ENCODE assay signal across 1 cellular context in genomic region chr12:106285993-106286392, GRCh38.
TF ChIP-seq lines count a peak whose summit lies in the region.

No MANE protein-coding gene starts in this region.

TF ChIP-seq in HepG2, 621 proteins besides CTCF, POLR2A, EP300 and RAD21:
- TF ChIP-seq ATF7 (IDR thresholded peaks at IDR 0.05) (peak; percentile 38; the same call in 1 of the 2 replicates), ATF7 (CRISPR knock-in tag; IDR thresholded peaks at IDR 0.05) (no peak), ZBTB21 (CRISPR knock-in tag; IDR thresholded peaks at IDR 0.05) (peak; percentile 63; the same call in 1 of the 2 replicates), ZNF552 (CRISPR knock-in tag; IDR thresholded peaks at IDR 0.05; ENCODE audit: borderline replicate concordance) (no peak), ZNF383 (CRISPR knock-in tag; IDR thresholded peaks at IDR 0.05; ENCODE audit: borderline replicate concordance) (no peak)
